ENCODE assay signal across 9 cellular contexts in genomic region chr1:153991806-153992205, GRCh38. TPM values are rescaled to one million over a fixed set of nuclear protein-coding genes. Genes with fewer than 3 reads are reported as not detected.
A peak's percentile ranks its signal among the peaks of the same experiment; 100 is the strongest.
DNase-seq lines count a peak whose midpoint lies in the region; ATAC-seq, FAIRE-seq and TF ChIP-seq lines count a peak whose summit lies in the region.
"Had no signal": no experiment of that assay in that cellular context is flagged by ENCODE, and none has a peak within 500 bp of the region (broad histone marks: within the 10 kb centered on the region; RNA-seq: fewer than 3 reads in every experiment).

No MANE protein-coding gene starts in this region.

- no peak for DNase-seq in CD14-positive monocyte (ENCODE audit: low spot score)
- no peak for DNase-seq in NB4 (ENCODE audit: low read depth)
- no peak for DNase-seq in neural crest cell (ENCODE audit: low read depth, low spot score)
- DNase-seq in stimulated activated CD4-positive, alpha-beta T cell treated with anti-CD3 and anti-CD28 coated beads, Interleukin-4, amount 100 ng/mL, for 24 hours = no peak
- DNase-seq in HTR-8/SVneo (ENCODE audit: insufficient read length, low spot score) = no peak
- no peak for DNase-seq in anterior cingulate cortex (lab: John Stamatoyannopoulos, UW)
- DNase-seq: NCI-H1048 had no signal

- intact Hi-C loops in CD14-positive monocyte (cut with micrococcal nuclease) = loop anchor here in 1 of 2 donors (5.0 kb wide), 1 partner anchor 280 kb away; the partner anchor contains the start of gene HAX1

- H3K4me3 Mint-ChIP-seq in CD14-positive monocyte (peak overlapping the region; percentile 91 to 97), neural crest cell (peak overlapping the region; percentile 98)

- ATAC-seq in GM21576 (IDR thresholded peaks at IDR 0.05; ENCODE audit: unreplicated experiment) = no peak

- 97 to 99% methylated on average over 2 of the region's 2 CpGs for WGBS in ectodermal cell, 2 experiments

- H3K4me1 Mint-ChIP-seq in CD14-positive monocyte (peaks cover 25% of the 10 kb centered on the region), neural crest cell (peaks cover 34% of the 10 kb centered on the region)

- TF ChIP-seq POLR2A in NB4 (IDR thresholded peaks at IDR 0.05; ENCODE audit: extremely low read depth, insufficient read length) = no peak

- H3K27ac Mint-ChIP-seq in CD14-positive monocyte (peak overlapping the region; percentile 98 to 100 (median 100)), neural crest cell (ENCODE audit: unreplicated experiment) (peak overlapping the region; percentile 99)

- peaks cover 0 to 2% (median 0%) of the 10 kb centered on the region in 3 donors for H3K27me3 Mint-ChIP-seq in CD14-positive monocyte (ENCODE audit: low read depth in 3 of 3)
- no peaks in the 10 kb centered on the region for H3K27me3 Mint-ChIP-seq in neural crest cell (ENCODE audit: low read depth)

- H3K9me3 ChIP-seq in ectodermal cell (ENCODE audit: control insufficient read depth, low read length) = no peaks in the 10 kb centered on the region

- FAIRE-seq in HTR-8/SVneo (lab: Jason Lieb, UNC) = no peak

- peaks cover 0 to 2% (median 0%) of the 10 kb centered on the region in 7 donors for H3K9me3 Mint-ChIP-seq in CD14-positive monocyte
- peaks cover 4% of the 10 kb centered on the region for H3K9me3 Mint-ChIP-seq in neural crest cell

- TF ChIP-seq CTCF in CD14-positive monocyte (IDR thresholded peaks at IDR 0.05) (no peak), NB4 (IDR thresholded peaks at IDR 0.05; ENCODE audit: low read depth, low read length) (no peak), neural crest cell (conservative IDR thresholded peaks at IDR 0.05) (no peak)

- H3K27ac ChIP-seq in ectodermal cell (ENCODE audit: insufficient read depth, low read depth, low read length, poor library complexity, severe bottlenecking) = no peak overlapping the region

- H3K27me3 ChIP-seq in ectodermal cell (ENCODE audit: control insufficient read depth, insufficient read depth, low read length, poor library complexity, severe bottlenecking) = no peaks in the 10 kb centered on the region

- H3K36me3 ChIP-seq in ectodermal cell (ENCODE audit: control insufficient read depth, insufficient read depth, low read length) = peaks cover 27% of the 10 kb centered on the region

- peak overlapping the region; percentile 97 for H3K4me3 ChIP-seq in NB4 (ENCODE audit: low read depth, low read length)
- peak overlapping the region; percentile 90 for H3K4me3 ChIP-seq in ectodermal cell (ENCODE audit: insufficient read depth, low read depth, low read length)

- peaks cover 5% of the 10 kb centered on the region for H3K4me1 ChIP-seq in ectodermal cell (ENCODE audit: control insufficient read depth, insufficient read depth, low read length)

- peaks cover 25 to 44% of the 10 kb centered on the region in 2 donors for H3K36me3 Mint-ChIP-seq in CD14-positive monocyte
- H3K36me3 Mint-ChIP-seq in neural crest cell (ENCODE audit: low read depth) = peaks cover 28% of the 10 kb centered on the region

RNA-seq across cellular contexts. Expression of gene RPS27, which starts 1.2 kb away (rescaled TPM):
- 1,000 to 10,000 TPM; 4,186 to 4,309 TPM for polyA plus RNA-seq in CD14-positive monocyte
- 6,088 TPM for polyA plus RNA-seq in ectodermal cell (2013, experiment 1 of 4)
- polyA plus RNA-seq in ectodermal cell (2013, experiment 2 of 4) = 6,388 TPM
- polyA plus RNA-seq in ectodermal cell (2013, experiment 3 of 4) = 8,905 TPM
- polyA plus RNA-seq in ectodermal cell (2013, experiment 4 of 4) = 9,995 TPM
- total RNA-seq in neural crest cell = 1,806 and 2,076 TPM in 2 replicates

RNA-seq across cellular contexts. Expression of gene RAB13, which starts 5.7 kb away (rescaled TPM):
- polyA plus RNA-seq in CD14-positive monocyte = 1 to 10 TPM; 3.9 to 5.1 TPM
- polyA plus RNA-seq in ectodermal cell (2013, experiment 1 of 4) = 86.2 TPM
- 65.9 TPM for polyA plus RNA-seq in ectodermal cell (2013, experiment 2 of 4)
- 70.9 TPM for polyA plus RNA-seq in ectodermal cell (2013, experiment 3 of 4)
- polyA plus RNA-seq in ectodermal cell (2013, experiment 4 of 4) = 77.3 TPM
- total RNA-seq in neural crest cell = 90.9 and 91.5 TPM in 2 replicates

RNA-seq across cellular contexts. Expression of gene JTB, which starts 14.3 kb away (rescaled TPM):
- 100 to 1,000 TPM; 312 to 391 TPM for polyA plus RNA-seq in CD14-positive monocyte
- polyA plus RNA-seq in ectodermal cell (2013, experiment 1 of 4) = 62.8 TPM
- polyA plus RNA-seq in ectodermal cell (2013, experiment 2 of 4) = 62.0 TPM
- 73.5 TPM for polyA plus RNA-seq in ectodermal cell (2013, experiment 3 of 4)
- polyA plus RNA-seq in ectodermal cell (2013, experiment 4 of 4) = 74.9 TPM
- 72.9 and 74.2 TPM in 2 replicates for total RNA-seq in neural crest cell

RNA-seq across cellular contexts. Expression of gene CREB3L4, which starts 24.1 kb away (rescaled TPM):
- 1 to 10 TPM; 5.0 to 6.8 TPM for polyA plus RNA-seq in CD14-positive monocyte
- 31.2 TPM for polyA plus RNA-seq in ectodermal cell (2013, experiment 1 of 4)
- polyA plus RNA-seq in ectodermal cell (2013, experiment 2 of 4) = 29.9 TPM
- polyA plus RNA-seq in ectodermal cell (2013, experiment 3 of 4) = 29.5 TPM
- 35.7 TPM for polyA plus RNA-seq in ectodermal cell (2013, experiment 4 of 4)
- total RNA-seq in neural crest cell = 18.2 and 20.0 TPM in 2 replicates

RNA-seq across cellular contexts. Expression of gene SLC39A1, which starts 28.5 kb away (rescaled TPM):
- polyA plus RNA-seq in CD14-positive monocyte = 10 to 100 TPM; 82.1 to 83.1 TPM
- 142 TPM for polyA plus RNA-seq in ectodermal cell (2013, experiment 1 of 4)
- polyA plus RNA-seq in ectodermal cell (2013, experiment 2 of 4) = 146 TPM
- polyA plus RNA-seq in ectodermal cell (2013, experiment 3 of 4) = 108 TPM
- polyA plus RNA-seq in ectodermal cell (2013, experiment 4 of 4) = 117 TPM
- total RNA-seq in neural crest cell = 107 and 113 TPM in 2 replicates
